ENCODE assay signal across 11 cellular contexts in genomic region chr20:25361287-25361683, GRCh38. TPM values are rescaled to one million over a fixed set of nuclear protein-coding genes. Genes with fewer than 3 reads are reported as not detected.
A peak's percentile ranks its signal among the peaks of the same experiment; 100 is the strongest.
DNase-seq lines count a peak whose midpoint lies in the region; ATAC-seq and TF ChIP-seq lines count a peak whose summit lies in the region.
"Had no signal": no experiment of that assay in that cellular context is flagged by ENCODE, and none has a peak within 500 bp of the region (broad histone marks: within the 10 kb centered on the region; RNA-seq: fewer than 3 reads in every experiment).

No MANE protein-coding gene starts in this region.

- H3K4ac ChIP-seq in H9 (ENCODE audit: low read depth, low read length), result no peak overlapping the region

- no peak overlapping the region for H4K8ac ChIP-seq in H9 (replicated peaks; ENCODE audit: insufficient read length, low read depth, low read length)

- TF ChIP-seq CTCF in H9 (conservative IDR thresholded peaks at IDR 0.05), result no peak
- no peak for TF ChIP-seq CTCF in RWPE1 (conservative IDR thresholded peaks at IDR 0.05; ENCODE audit: low read depth)
- no peak for TF ChIP-seq CTCF in epithelial cell of esophagus (IDR thresholded peaks at IDR 0.05; ENCODE audit: insufficient read depth, low read depth, low read length, missing control alignments)

- peaks cover 44 to 46% of the 10 kb centered on the region in 2 experiments for H3K4me1 Mint-ChIP-seq in H9
- H3K4me1 Mint-ChIP-seq in stimulated activated memory B cell treated with anti-CD40 and anti-IgM and Interleukin-4, amounts not matched to agents 10 μg/mL and 1 μg/mL and 100 μg/mL, for 72 hours, result peaks cover 41% of the 10 kb centered on the region

- no peaks in the 10 kb centered on the region for H3K9me3 ChIP-seq in H9 (ENCODE audit: control insufficient read depth, low read depth, low read length)
- H3K9me3 ChIP-seq: testis had no signal

- H4K20me1 ChIP-seq in H9 (ENCODE audit: control insufficient read depth, insufficient read depth, insufficient read length), result no peaks in the 10 kb centered on the region

- no peak overlapping the region for H3K23ac ChIP-seq in H9 (ENCODE audit: insufficient read length, low read depth, low read length)

- H2BK120ac ChIP-seq in H9 (ENCODE audit: low read depth, low read length, poor library complexity, severe bottlenecking), result no peak overlapping the region

- no peaks in the 10 kb centered on the region for H3K27me3 Mint-ChIP-seq in H9 (ENCODE audit: low read depth)
- H3K27me3 Mint-ChIP-seq in stimulated activated memory B cell treated with anti-CD40 and anti-IgM and Interleukin-4, amounts not matched to agents 10 μg/mL and 1 μg/mL and 100 μg/mL, for 72 hours, result no peaks in the 10 kb centered on the region

- peak overlapping the region; percentile 48 to 80 (median 77); a peak in 2 of 7 replicates for H3K27ac Mint-ChIP-seq in H9
- H3K27ac Mint-ChIP-seq in stimulated activated memory B cell treated with anti-CD40 and anti-IgM and Interleukin-4, amounts not matched to agents 10 μg/mL and 1 μg/mL and 100 μg/mL, for 72 hours, result peak overlapping the region; percentile 71

- H4K5ac ChIP-seq in H9 (ENCODE audit: insufficient read length, low read depth, low read length), result no peak overlapping the region

- H3K23me2 ChIP-seq in H9 (ENCODE audit: insufficient read length, low read depth, low read length, poor library complexity, severe bottlenecking), result no peaks in the 10 kb centered on the region

- no peak overlapping the region for H2BK20ac ChIP-seq in H9 (ENCODE audit: low read depth, low read length, poor library complexity, severe bottlenecking)

- H3K9me3 Mint-ChIP-seq in H9, result peaks cover 0 to 7% of the 10 kb centered on the region in 2 experiments; a peak in 1 of 5 replicates
- no peaks in the 10 kb centered on the region for H3K9me3 Mint-ChIP-seq in stimulated activated memory B cell treated with anti-CD40 and anti-IgM and Interleukin-4, amounts not matched to agents 10 μg/mL and 1 μg/mL and 100 μg/mL, for 72 hours

- CTCF ChIA-PET in RWPE1 (lab: Yijun Ruan, JAX), result no interaction called here

- H2BK15ac ChIP-seq in H9 (ENCODE audit: low read depth, low read length), result no peak overlapping the region

- H3K4me1 ChIP-seq in H9 (ENCODE audit: insufficient read depth, low read length), result peaks cover 16% of the 10 kb centered on the region
- H3K4me1 ChIP-seq: testis had no signal

- H2BK12ac ChIP-seq in H9 (ENCODE audit: insufficient read length, low read depth, low read length), result no peak overlapping the region

- H3K14ac ChIP-seq in H9 (ENCODE audit: insufficient read depth, low read length), result no peak overlapping the region

- no peak for ATAC-seq in stimulated activated memory B cell treated with anti-CD40 and anti-IgM and Interleukin-4, amounts not matched to agents 10 μg/mL and 1 μg/mL and 100 μg/mL, for 72 hours
- no peak for ATAC-seq in HG02759 (IDR thresholded peaks at IDR 0.05; ENCODE audit: unreplicated experiment)

- no peak overlapping the region for H3K4me3 ChIP-seq in epithelial cell of esophagus (ENCODE audit: low read length)
- H3K4me3 ChIP-seq: testis had no signal

- no peak overlapping the region for H3T11ph ChIP-seq in H9 (ENCODE audit: low read length)

- no peak overlapping the region for H2AK5ac ChIP-seq in H9 (ENCODE audit: insufficient read length, low read length)

- H2BK5ac ChIP-seq in H9 (ENCODE audit: insufficient read length, low read length), result no peak overlapping the region

- no CpG with 5 or more reads among the region's 6 CpGs for WGBS in H9 (ENCODE audit: extremely low coverage, insufficient read length, low lambda C conversion rate)

- H3K4me3 Mint-ChIP-seq in H9, result no peak overlapping the region
- no peak overlapping the region for H3K4me3 Mint-ChIP-seq in stimulated activated memory B cell treated with anti-CD40 and anti-IgM and Interleukin-4, amounts not matched to agents 10 μg/mL and 1 μg/mL and 100 μg/mL, for 72 hours

- no peak overlapping the region for H4K91ac ChIP-seq in H9 (ENCODE audit: insufficient read length, low read depth, low read length)

- H2AFZ ChIP-seq in H9 (ENCODE audit: low read length), result no peak overlapping the region

- no peaks in the 10 kb centered on the region for H3K27me3 ChIP-seq in H9 (ENCODE audit: insufficient read depth, low read length)
- H3K27me3 ChIP-seq: testis had no signal

- no peak overlapping the region for H3K56ac ChIP-seq in H9 (ENCODE audit: insufficient read length, low read depth, low read length)

- no peaks in the 10 kb centered on the region for H3K79me2 ChIP-seq in H9 (ENCODE audit: insufficient read depth, low read length)

- H3K27ac ChIP-seq in H9 (ENCODE audit: insufficient read length, low read depth, low read length), result no peak overlapping the region
- peak overlapping the region; percentile 15; the same call in 1 of the 2 replicates for H3K27ac ChIP-seq in RWPE1
- H3K27ac ChIP-seq: testis had no signal

- H3K4me2 ChIP-seq in H9 (ENCODE audit: insufficient read depth, insufficient read length, low read length), result no peak overlapping the region

- peaks cover 7 to 9% (median 8%) of the 10 kb centered on the region in 3 experiments for H3K36me3 Mint-ChIP-seq in H9 (ENCODE audit: insufficient read depth in 1 of 3, low read depth in 3 of 3)
- H3K36me3 Mint-ChIP-seq in stimulated activated memory B cell treated with anti-CD40 and anti-IgM and Interleukin-4, amounts not matched to agents 10 μg/mL and 1 μg/mL and 100 μg/mL, for 72 hours, result peaks cover 8% of the 10 kb centered on the region

- peaks cover 5% of the 10 kb centered on the region for H3K79me1 ChIP-seq in H9 (ENCODE audit: insufficient read depth, low read depth, low read length, poor library complexity, severe bottlenecking)

- DNase-seq in H9 (no peak), RWPE1 (ENCODE audit: low spot score) (no peak), epithelial cell of esophagus (ENCODE audit: low read depth) (peak; percentile 51), middle frontal gyrus (ENCODE audit: extremely low spot score, low spot score) (no peak), Kasumi-1 (lab: John Stamatoyannopoulos, UW) (no peak)
- DNase-seq in activated CD8-positive, alpha-beta memory T cell treated with anti-CD3 and anti-CD28 coated beads for 24 hours, result no peak
- DNase-seq: amniotic stem cell, NCI-H446 treated with DMSO at 0.1 percent for 48 hours, testis had no signal

- no peak overlapping the region for H3K9ac ChIP-seq in H9 (ENCODE audit: extremely low read depth, insufficient read length, low read length)

- no peak overlapping the region for H3K18ac ChIP-seq in H9 (ENCODE audit: insufficient read length, low read depth, low read length)

- POLR2A ChIA-PET in RWPE1 (lab: Yijun Ruan, JAX; ENCODE audit: low non-redundant PET), result no interaction called here

RNA-seq across cellular contexts. Expression of gene ABHD12, which starts 29.4 kb away (rescaled TPM):
- total RNA-seq in H9 (2021), result 54.4 and 56.6 TPM in 2 replicates

RNA-seq across cellular contexts. Expression of gene GINS1, which starts 46.2 kb away (rescaled TPM):
- 74.3 and 74.5 TPM in 2 replicates for total RNA-seq in H9 (2021)
